Comparison of ENCODE assay signal across 11 cellular contexts in genomic region chr2:28134262-28134812, GRCh38.
DNase-seq lines count a peak whose midpoint lies in the region; ATAC-seq and TF ChIP-seq lines count a peak whose summit lies in the region.
"Had no signal": no experiment of that assay in that cellular context is flagged by ENCODE, and none has a peak within 500 bp of the region (broad histone marks: within the 10 kb centered on the region; RNA-seq: fewer than 3 reads in every experiment).

No MANE protein-coding gene starts in this region.

- no peak for TF ChIP-seq CTCF in fibroblast of pulmonary artery (IDR thresholded peaks at IDR 0.05; ENCODE audit: low read length, missing control alignments)

- no peak overlapping the region for H3K4me3 ChIP-seq in fibroblast of pulmonary artery (replicated peaks; ENCODE audit: low read depth, low read length)

- DNase-seq in NCI-H2196 (lab: John Stamatoyannopoulos, UW; ENCODE audit: unreplicated experiment) (peak; percentile 28), NCI-H2196 treated with DMSO at 0.1 percent for 48 hours (lab: John Stamatoyannopoulos, UW; ENCODE audit: unreplicated experiment) (no peak), NOMO-1 treated with dmso at 0.1 percent for 144 hours (lab: John Stamatoyannopoulos, UW; ENCODE audit: unreplicated experiment) (peak; percentile 33), fibroblast of pulmonary artery (ENCODE audit: low read depth) (peak; percentile 42), DMS153 treated with DMSO at 0.1 percent for 48 hours (lab: John Stamatoyannopoulos, UW; ENCODE audit: unreplicated experiment) (no peak), glomerular visceral epithelial cell (ENCODE audit: extremely low spot score) (no peak)
- no peak for DNase-seq in stimulated activated naive CD8-positive, alpha-beta T cell treated with anti-CD3 and anti-CD28 coated beads, Interleukin-15, Interleukin-2, amounts not matched to agents 100 U/mL and 50 U/mL, for 24 hours
- DNase-seq: 8988T, Karpas-422, SHP77 had no signal

- peak; percentile 43 for ATAC-seq in stimulated activated naive CD8-positive, alpha-beta T cell treated with anti-CD3 and anti-CD28 coated beads, Interleukin-15, Interleukin-2, amounts not matched to agents 100 U/mL and 50 U/mL, for 24 hours
- ATAC-seq in GM18861 (IDR thresholded peaks at IDR 0.05; ENCODE audit: unreplicated experiment) = no peak

Comparison
In these comparisons a context has a peak if more than half of its experiments do, and no peak if none do; other contexts are left out.
1. DNase-seq: peak in NCI-H2196 (single experiment), NOMO-1 treated with dmso at 0.1 percent for 144 hours (single experiment) and fibroblast of pulmonary artery (single experiment); none in NCI-H2196 treated with DMSO at 0.1 percent for 48 hours (single experiment), stimulated activated naive CD8-positive, alpha-beta T cell treated with anti-CD3 and anti-CD28 coated beads, Interleukin-15, Interleukin-2, amounts not matched to agents 100 U/mL and 50 U/mL, for 24 hours (single experiment), DMS153 treated with DMSO at 0.1 percent for 48 hours (single experiment) and glomerular visceral epithelial cell (single experiment).